Comparison of ENCODE assay signal across 1 cellular context in genomic region chr12:67268896-67269631, GRCh38.
A peak's percentile ranks its signal among the peaks of the same experiment; 100 is the strongest.
TF ChIP-seq lines count a peak whose summit lies in the region.

TSS of gene CAND1 (plus strand) at chr12:67269358. CDS start at chr12:67269718, 360 bp downstream.

TF ChIP-seq in HepG2, 621 proteins besides CTCF, POLR2A, EP300 and RAD21 (continued from another document and continues in another):
- TF ChIP-seq LCORL (IDR thresholded peaks at IDR 0.05), result 0 out of 2 replicates have a peak, but pooled peaks have one; percentile 61
- peak; percentile 38; the same call in 1 of the 2 replicates for TF ChIP-seq LCORL (CRISPR knock-in tag; IDR thresholded peaks at IDR 0.05)
- TF ChIP-seq REXO4 (CRISPR knock-in tag; IDR thresholded peaks at IDR 0.05; ENCODE audit: borderline replicate concordance), result no peak
- TF ChIP-seq SAP130 (CRISPR knock-in tag; IDR thresholded peaks at IDR 0.05; ENCODE audit: low read depth), result peak; percentile 76; the same call in 1 of the 2 replicates
- 0 out of 2 replicates have a peak, but pooled peaks have one; percentile 20 for TF ChIP-seq MIXL1 (CRISPR knock-in tag; IDR thresholded peaks at IDR 0.05)
- no peak; the same call in 1 of the 2 replicates for TF ChIP-seq ZIK1 (CRISPR knock-in tag; IDR thresholded peaks at IDR 0.05; ENCODE audit: borderline replicate concordance, low read depth)
- peak; percentile 34; the same call in 1 of the 2 replicates for TF ChIP-seq SNAPC4 (CRISPR knock-in tag; IDR thresholded peaks at IDR 0.05)
- peak; percentile 68; the same call in 1 of the 2 replicates for TF ChIP-seq KDM5A (IDR thresholded peaks at IDR 0.05; ENCODE audit: borderline replicate concordance, low read length)
- TF ChIP-seq, protein P1, sequence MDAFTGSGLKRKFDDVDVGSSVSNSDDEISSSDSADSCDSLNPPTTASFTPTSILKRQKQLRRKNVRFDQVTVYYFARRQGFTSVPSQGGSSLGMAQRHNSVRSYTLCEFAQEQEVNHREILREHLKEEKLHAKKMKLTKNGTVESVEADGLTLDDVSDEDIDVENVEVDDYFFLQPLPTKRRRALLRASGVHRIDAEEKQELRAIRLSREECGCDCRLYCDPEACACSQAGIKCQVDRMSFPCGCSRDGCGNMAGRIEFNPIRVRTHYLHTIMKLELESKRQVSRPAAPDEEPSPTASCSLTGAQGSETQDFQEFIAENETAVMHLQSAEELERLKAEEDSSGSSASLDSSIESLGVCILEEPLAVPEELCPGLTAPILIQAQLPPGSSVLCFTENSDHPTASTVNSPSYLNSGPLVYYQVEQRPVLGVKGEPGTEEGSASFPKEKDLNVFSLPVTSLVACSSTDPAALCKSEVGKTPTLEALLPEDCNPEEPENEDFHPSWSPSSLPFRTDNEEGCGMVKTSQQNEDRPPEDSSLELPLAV (CRISPR knock-in tag; conservative IDR thresholded peaks at IDR 0.05; ENCODE audit: low read depth), result no peak
- no peak for TF ChIP-seq KLF12 (CRISPR knock-in tag; IDR thresholded peaks at IDR 0.05; ENCODE audit: borderline replicate concordance)
- TF ChIP-seq EHMT2 (IDR thresholded peaks at IDR 0.05; ENCODE audit: borderline replicate concordance, low read depth, low read length), result no peak; the same call in 1 of the 2 replicates
- peak; percentile 41; the same call in 1 of the 2 replicates for TF ChIP-seq ZNF33B (CRISPR knock-in tag; IDR thresholded peaks at IDR 0.05)
- 0 out of 2 replicates have a peak, but pooled peaks have one; percentile 55 for TF ChIP-seq ZNF441 (CRISPR knock-in tag; IDR thresholded peaks at IDR 0.05; ENCODE audit: borderline replicate concordance)
- TF ChIP-seq, protein P2, sequence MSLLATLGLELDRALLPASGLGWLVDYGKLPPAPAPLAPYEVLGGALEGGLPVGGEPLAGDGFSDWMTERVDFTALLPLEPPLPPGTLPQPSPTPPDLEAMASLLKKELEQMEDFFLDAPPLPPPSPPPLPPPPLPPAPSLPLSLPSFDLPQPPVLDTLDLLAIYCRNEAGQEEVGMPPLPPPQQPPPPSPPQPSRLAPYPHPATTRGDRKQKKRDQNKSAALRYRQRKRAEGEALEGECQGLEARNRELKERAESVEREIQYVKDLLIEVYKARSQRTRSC (CRISPR knock-in tag; IDR thresholded peaks at IDR 0.05; ENCODE audit: low read depth), result no peak
- no peak; the same call in none of the 2 replicates for TF ChIP-seq IRF2 (CRISPR knock-in tag; IDR thresholded peaks at IDR 0.05)
- peak; percentile 79; the same call in 1 of the 2 replicates for TF ChIP-seq ZNF749 (CRISPR knock-in tag; IDR thresholded peaks at IDR 0.05; ENCODE audit: borderline replicate concordance)
- no peak for TF ChIP-seq TMF1 (CRISPR knock-in tag; IDR thresholded peaks at IDR 0.05; ENCODE audit: low read depth)
- TF ChIP-seq PITX1 (CRISPR knock-in tag; IDR thresholded peaks at IDR 0.05), result no peak; the same call in 1 of the 2 replicates
- TF ChIP-seq ZFP36L1 (CRISPR knock-in tag; IDR thresholded peaks at IDR 0.05), result peak; percentile 80; the same call in 1 of the 2 replicates
- peak; percentile 18; the same call in 1 of the 2 replicates for TF ChIP-seq ZMYM3 (CRISPR knock-in tag; IDR thresholded peaks at IDR 0.05)
- TF ChIP-seq ZNF501 (CRISPR knock-in tag; IDR thresholded peaks at IDR 0.05), result peak; percentile 53; the same call in 1 of the 2 replicates
- TF ChIP-seq ETV5 (CRISPR knock-in tag; IDR thresholded peaks at IDR 0.05; ENCODE audit: borderline replicate concordance), result peak; percentile 9; the same call in 1 of the 2 replicates
- TF ChIP-seq ZNF841 (CRISPR knock-in tag; IDR thresholded peaks at IDR 0.05; ENCODE audit: borderline replicate concordance), result no peak
- no peak for TF ChIP-seq ZNF207 (IDR thresholded peaks at IDR 0.05; ENCODE audit: borderline replicate concordance)
- TF ChIP-seq ZNF883 (CRISPR knock-in tag; IDR thresholded peaks at IDR 0.05; ENCODE audit: not compliant biosample characterization), result peak; percentile 71
- TF ChIP-seq ZNF589 (CRISPR knock-in tag; conservative IDR thresholded peaks at IDR 0.05), result no peak
- TF ChIP-seq HNF1A (IDR thresholded peaks at IDR 0.05; ENCODE audit: low read depth), result no peak
- TF ChIP-seq HNF1A (CRISPR knock-in tag; IDR thresholded peaks at IDR 0.05; ENCODE audit: borderline replicate concordance), result peak; percentile 38; the same call in 1 of the 2 replicates
- TF ChIP-seq TBX3 (IDR thresholded peaks at IDR 0.05; ENCODE audit: borderline replicate concordance), result 0 out of 2 replicates have a peak, but pooled peaks have one; percentile 38
- TF ChIP-seq SIX4 (CRISPR knock-in tag; IDR thresholded peaks at IDR 0.05), result 0 out of 2 replicates have a peak, but pooled peaks have one; percentile 72
- TF ChIP-seq FOSL2 (CRISPR knock-in tag; IDR thresholded peaks at IDR 0.05), result peak; percentile 19
- TF ChIP-seq CC2D1A (CRISPR knock-in tag; IDR thresholded peaks at IDR 0.05), result peak; percentile 80; the same call in 1 of the 2 replicates
- TF ChIP-seq ZNF614 (CRISPR knock-in tag; IDR thresholded peaks at IDR 0.05; ENCODE audit: borderline replicate concordance), result peak; percentile 36; the same call in 1 of the 2 replicates
- peak; percentile 24; the same call in 1 of the 2 replicates for TF ChIP-seq ZNF891 (CRISPR knock-in tag; IDR thresholded peaks at IDR 0.05)
- no peak for TF ChIP-seq KDM3A (CRISPR knock-in tag; IDR thresholded peaks at IDR 0.05; ENCODE audit: low read depth)
- 0 out of 2 replicates have a peak, but pooled peaks have one; percentile 25 for TF ChIP-seq ZNF230 (CRISPR knock-in tag; IDR thresholded peaks at IDR 0.05)
- TF ChIP-seq SMARCE1 (IDR thresholded peaks at IDR 0.05; ENCODE audit: borderline replicate concordance), result no peak
- TF ChIP-seq SIN3B (IDR thresholded peaks at IDR 0.05; ENCODE audit: low read length), result no peak
- TF ChIP-seq ZMAT3 (CRISPR knock-in tag; conservative IDR thresholded peaks at IDR 0.05), result 0 out of 2 replicates have a peak, but pooled peaks have one; percentile 60
- peak; percentile 48; the same call in 1 of the 2 replicates for TF ChIP-seq ZSCAN30 (CRISPR knock-in tag; IDR thresholded peaks at IDR 0.05)
- TF ChIP-seq RELA (CRISPR knock-in tag; IDR thresholded peaks at IDR 0.05), result no peak
- TF ChIP-seq ZBTB20 (CRISPR knock-in tag; IDR thresholded peaks at IDR 0.05; ENCODE audit: borderline replicate concordance, low read depth), result 0 out of 2 replicates have a peak, but pooled peaks have one; percentile 31
- TF ChIP-seq, protein P3, sequence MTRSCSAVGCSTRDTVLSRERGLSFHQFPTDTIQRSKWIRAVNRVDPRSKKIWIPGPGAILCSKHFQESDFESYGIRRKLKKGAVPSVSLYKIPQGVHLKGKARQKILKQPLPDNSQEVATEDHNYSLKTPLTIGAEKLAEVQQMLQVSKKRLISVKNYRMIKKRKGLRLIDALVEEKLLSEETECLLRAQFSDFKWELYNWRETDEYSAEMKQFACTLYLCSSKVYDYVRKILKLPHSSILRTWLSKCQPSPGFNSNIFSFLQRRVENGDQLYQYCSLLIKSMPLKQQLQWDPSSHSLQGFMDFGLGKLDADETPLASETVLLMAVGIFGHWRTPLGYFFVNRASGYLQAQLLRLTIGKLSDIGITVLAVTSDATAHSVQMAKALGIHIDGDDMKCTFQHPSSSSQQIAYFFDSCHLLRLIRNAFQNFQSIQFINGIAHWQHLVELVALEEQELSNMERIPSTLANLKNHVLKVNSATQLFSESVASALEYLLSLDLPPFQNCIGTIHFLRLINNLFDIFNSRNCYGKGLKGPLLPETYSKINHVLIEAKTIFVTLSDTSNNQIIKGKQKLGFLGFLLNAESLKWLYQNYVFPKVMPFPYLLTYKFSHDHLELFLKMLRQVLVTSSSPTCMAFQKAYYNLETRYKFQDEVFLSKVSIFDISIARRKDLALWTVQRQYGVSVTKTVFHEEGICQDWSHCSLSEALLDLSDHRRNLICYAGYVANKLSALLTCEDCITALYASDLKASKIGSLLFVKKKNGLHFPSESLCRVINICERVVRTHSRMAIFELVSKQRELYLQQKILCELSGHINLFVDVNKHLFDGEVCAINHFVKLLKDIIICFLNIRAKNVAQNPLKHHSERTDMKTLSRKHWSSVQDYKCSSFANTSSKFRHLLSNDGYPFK (CRISPR knock-in tag; IDR thresholded peaks at IDR 0.05; ENCODE audit: borderline replicate concordance), result peak; percentile 59; the same call in 1 of the 2 replicates
- TF ChIP-seq ZNF546 (CRISPR knock-in tag; conservative IDR thresholded peaks at IDR 0.05), result peak; percentile 83
- peak; percentile 55 for TF ChIP-seq TFDP2 (CRISPR knock-in tag; IDR thresholded peaks at IDR 0.05)
- 0 out of 2 replicates have a peak, but pooled peaks have one; percentile 9 for TF ChIP-seq ZSCAN12 (CRISPR knock-in tag; IDR thresholded peaks at IDR 0.05)
- peak; percentile 71; the same call in 1 of the 2 replicates for TF ChIP-seq TSC22D2 (CRISPR knock-in tag; IDR thresholded peaks at IDR 0.05; ENCODE audit: borderline replicate concordance)
- TF ChIP-seq, protein P4, sequence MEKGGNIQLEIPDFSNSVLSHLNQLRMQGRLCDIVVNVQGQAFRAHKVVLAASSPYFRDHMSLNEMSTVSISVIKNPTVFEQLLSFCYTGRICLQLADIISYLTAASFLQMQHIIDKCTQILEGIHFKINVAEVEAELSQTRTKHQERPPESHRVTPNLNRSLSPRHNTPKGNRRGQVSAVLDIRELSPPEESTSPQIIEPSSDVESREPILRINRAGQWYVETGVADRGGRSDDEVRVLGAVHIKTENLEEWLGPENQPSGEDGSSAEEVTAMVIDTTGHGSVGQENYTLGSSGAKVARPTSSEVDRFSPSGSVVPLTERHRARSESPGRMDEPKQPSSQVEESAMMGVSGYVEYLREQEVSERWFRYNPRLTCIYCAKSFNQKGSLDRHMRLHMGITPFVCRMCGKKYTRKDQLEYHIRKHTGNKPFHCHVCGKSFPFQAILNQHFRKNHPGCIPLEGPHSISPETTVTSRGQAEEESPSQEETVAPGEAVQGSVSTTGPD (CRISPR knock-in tag; IDR thresholded peaks at IDR 0.05), result no peak
- 0 out of 2 replicates have a peak, but pooled peaks have one; percentile 34 for TF ChIP-seq TP53 (CRISPR knock-in tag; conservative IDR thresholded peaks at IDR 0.05)
- TF ChIP-seq ERF (CRISPR knock-in tag; IDR thresholded peaks at IDR 0.05), result no peak
- no peak for TF ChIP-seq FOXM1 (CRISPR knock-in tag; IDR thresholded peaks at IDR 0.05)
